Comparison of ENCODE assay signal across 8 cellular contexts in genomic region chr1:155080250-155081228, GRCh38. TPM values are rescaled to one million over a fixed set of nuclear protein-coding genes. Genes with fewer than 3 reads are reported as not detected.
DNase-seq lines count a peak whose midpoint lies in the region; ATAC-seq and TF ChIP-seq lines count a peak whose summit lies in the region.

No MANE protein-coding gene starts in this region.

- no peaks in the 10 kb centered on the region for H3K9me3 Mint-ChIP-seq in activated CD4-positive, alpha-beta T cell treated with anti-CD3 and anti-CD28 coated beads, Interleukin-2, amount 10 ng/mL, durations not matched to agents 7 days and 5 days
- no peaks in the 10 kb centered on the region for H3K9me3 Mint-ChIP-seq in neural crest cell

- ATAC-seq in sciatic nerve (no peak), omental fat pad (ENCODE audit: low FRiP score) (no peak), GM19452 (IDR thresholded peaks at IDR 0.05; ENCODE audit: unreplicated experiment) (no peak)

- H3K27ac Mint-ChIP-seq in activated CD4-positive, alpha-beta T cell treated with anti-CD3 and anti-CD28 coated beads, Interleukin-2, amount 10 ng/mL, durations not matched to agents 7 days and 5 days, result no peak overlapping the region
- H3K27ac Mint-ChIP-seq in neural crest cell (ENCODE audit: unreplicated experiment), result no peak overlapping the region

- no peak overlapping the region for H3K4me3 Mint-ChIP-seq in activated CD4-positive, alpha-beta T cell treated with anti-CD3 and anti-CD28 coated beads, Interleukin-2, amount 10 ng/mL, durations not matched to agents 7 days and 5 days
- peak overlapping the region; percentile 84 for H3K4me3 Mint-ChIP-seq in neural crest cell

- H3K27me3 Mint-ChIP-seq in activated CD4-positive, alpha-beta T cell treated with anti-CD3 and anti-CD28 coated beads, Interleukin-2, amount 10 ng/mL, durations not matched to agents 7 days and 5 days, result peaks cover 54% of the 10 kb centered on the region
- H3K27me3 Mint-ChIP-seq in neural crest cell (ENCODE audit: low read depth), result peaks cover 72% of the 10 kb centered on the region

- TF ChIP-seq CTCF in neural crest cell (conservative IDR thresholded peaks at IDR 0.05) (no peak), omental fat pad (IDR thresholded peaks at IDR 0.05) (no peak)

- CTCF ChIA-PET in activated CD4-positive, alpha-beta T cell treated with anti-CD3 and anti-CD28 coated beads, Interleukin-2, amount 10 ng/mL, durations not matched to agents 7 days and 5 days (lab: Charles Lee), result interaction anchor here (0.7 to 1.4 kb wide), 9 partner anchors 10 to 521 kb away, joined by 3 to 7 read pairs (median 3); partner anchors contain the start of genes ADAM15 and KRTCAP2

- DNase-seq in activated CD4-positive, alpha-beta T cell treated with anti-CD3 and anti-CD28 coated beads, Interleukin-2, amount 10 ng/mL, durations not matched to agents 7 days and 5 days, result peak; percentile 34
- DNase-seq in activated CD4-positive, alpha-beta T cell treated with anti-CD3 and anti-CD28 coated beads for 1 hour, result no peak
- DNase-seq in NCI-H526 treated with DMSO at 0.1 percent for 48 hours (lab: John Stamatoyannopoulos, UW) (peak; percentile 96), T47D (ENCODE audit: low read depth in 1 of 2, low spot score in 1 of 2) (peak; percentile 74 to 84), neural crest cell (ENCODE audit: low read depth, low spot score) (peak; percentile 57), sciatic nerve (ENCODE audit: low spot score) (no peak), omental fat pad (ENCODE audit: low spot score) (no peak)

- POLR2A ChIA-PET in activated CD4-positive, alpha-beta T cell treated with anti-CD3 and anti-CD28 coated beads, Interleukin-2, amount 10 ng/mL, durations not matched to agents 7 days and 5 days (lab: Charles Lee), result no interaction called here

- peaks cover 71% of the 10 kb centered on the region for H3K4me1 Mint-ChIP-seq in activated CD4-positive, alpha-beta T cell treated with anti-CD3 and anti-CD28 coated beads, Interleukin-2, amount 10 ng/mL, durations not matched to agents 7 days and 5 days
- peaks cover 51% of the 10 kb centered on the region for H3K4me1 Mint-ChIP-seq in neural crest cell

- in situ Hi-C loops in T47D (cut with HindIII; ENCODE audit: low pct_unique_long_range_greater_than_20kb, low sequenced_read_pairs), result no loop called here

- H3K36me3 Mint-ChIP-seq in activated CD4-positive, alpha-beta T cell treated with anti-CD3 and anti-CD28 coated beads, Interleukin-2, amount 10 ng/mL, durations not matched to agents 7 days and 5 days (ENCODE audit: low read depth), result peaks cover 7% of the 10 kb centered on the region
- no peaks in the 10 kb centered on the region for H3K36me3 Mint-ChIP-seq in neural crest cell (ENCODE audit: low read depth)

- intact Hi-C loops in sciatic nerve (cut with DNase I), result no loop called here

RNA-seq across cellular contexts. Expression of gene EFNA3, which starts 1.9 kb away (rescaled TPM):
- 1 to 10 TPM; 2.3 to 2.7 TPM for total RNA-seq in activated CD4-positive, alpha-beta T cell treated with anti-CD3 and anti-CD28 coated beads, Interleukin-2, amount 10 ng/mL, durations not matched to agents 7 days and 5 days
- total RNA-seq in neural crest cell, result 5.6 and 6.6 TPM in 2 replicates
- 2.4 TPM for total RNA-seq in sciatic nerve
- total RNA-seq in omental fat pad, result 1 to 10 TPM in 2 of 4 donors, under 1 TPM in 1, not detected in 1; 0.84 to 1.8 (median 1.6) TPM

RNA-seq across cellular contexts. Expression of gene EFNA4, which starts 17.0 kb away (rescaled TPM):
- total RNA-seq in activated CD4-positive, alpha-beta T cell treated with anti-CD3 and anti-CD28 coated beads, Interleukin-2, amount 10 ng/mL, durations not matched to agents 7 days and 5 days, result 1 to 10 TPM; 8.2 to 8.3 TPM
- total RNA-seq in neural crest cell (26.4 and 28.5 TPM in 2 replicates), sciatic nerve (3.1 TPM), omental fat pad (1 to 10 TPM; 1.7 to 5.0 (median 4.4) TPM)

RNA-seq across cellular contexts. Expression of gene ADAM15, which starts 29.4 kb away (rescaled TPM):
- 10 to 100 TPM; 40.2 to 45.0 TPM for total RNA-seq in activated CD4-positive, alpha-beta T cell treated with anti-CD3 and anti-CD28 coated beads, Interleukin-2, amount 10 ng/mL, durations not matched to agents 7 days and 5 days
- 82.2 and 85.1 TPM in 2 replicates for total RNA-seq in neural crest cell
- total RNA-seq in sciatic nerve, result 147 TPM
- total RNA-seq in omental fat pad, result 100 to 1,000 TPM; 116 to 262 (median 157) TPM

RNA-seq across cellular contexts. Expression of gene DCST1, which starts 46.9 kb away (rescaled TPM):
- total RNA-seq in activated CD4-positive, alpha-beta T cell treated with anti-CD3 and anti-CD28 coated beads, Interleukin-2, amount 10 ng/mL, durations not matched to agents 7 days and 5 days, result not detected
- total RNA-seq in neural crest cell (not detected in 2 replicates), sciatic nerve (0.31 TPM), omental fat pad (not detected)

RNA-seq across cellular contexts. Expression of gene DCST2, which starts 47.0 kb away (rescaled TPM):
- total RNA-seq in activated CD4-positive, alpha-beta T cell treated with anti-CD3 and anti-CD28 coated beads, Interleukin-2, amount 10 ng/mL, durations not matched to agents 7 days and 5 days, result under 1 TPM; 0.50 to 0.73 TPM
- total RNA-seq in neural crest cell (1.3 and 3.4 TPM in 2 replicates), sciatic nerve (5.5 TPM), omental fat pad (under 1 TPM in 3 of 4 donors, not detected in 1; 0.36 to 0.79 (median 0.38) TPM)

Comparison
In these comparisons a context has a peak if more than half of its experiments do, and no peak if none do; other contexts are left out.
1. DNase-seq: peak in activated CD4-positive, alpha-beta T cell treated with anti-CD3 and anti-CD28 coated beads, Interleukin-2, amount 10 ng/mL, durations not matched to agents 7 days and 5 days (single experiment), NCI-H526 treated with DMSO at 0.1 percent for 48 hours (single experiment), T47D (2 of 2) and neural crest cell (single experiment); none in activated CD4-positive, alpha-beta T cell treated with anti-CD3 and anti-CD28 coated beads for 1 hour (single experiment), sciatic nerve (single experiment) and omental fat pad (single experiment).